16 cellular contexts compared by ENCODE assay signal in genomic region chr4:149344436-149344835, GRCh38.
DNase-seq lines count a peak whose midpoint lies in the region; ATAC-seq and TF ChIP-seq lines count a peak whose summit lies in the region.
"Had no signal": no experiment of that assay in that cellular context is flagged by ENCODE, and none has a peak within 500 bp of the region (broad histone marks: within the 10 kb centered on the region; RNA-seq: fewer than 3 reads in every experiment).

No MANE protein-coding gene starts in this region.

- CTCF ChIA-PET in CD8-positive, alpha-beta T cell (lab: Charles Lee): no interaction called here

- no peak overlapping the region for H3K27ac ChIP-seq in CD8-positive, alpha-beta T cell (ENCODE audit: low read depth, low read length)
- H3K27ac ChIP-seq: A549 had no signal

- no peak for TF ChIP-seq CTCF in astrocyte of the cerebellum (IDR thresholded peaks at IDR 0.05; ENCODE audit: low read depth, low read length, missing control alignments)
- no peak for TF ChIP-seq CTCF in foreskin fibroblast (IDR thresholded peaks at IDR 0.05; ENCODE audit: low read depth, low read length)
- TF ChIP-seq CTCF in nephron progenitor cell (IDR thresholded peaks at IDR 0.05): no peak
- no peak for TF ChIP-seq CTCF in CD8-positive, alpha-beta T cell (IDR thresholded peaks at IDR 0.05)

- no peak for ATAC-seq in HG02588 (IDR thresholded peaks at IDR 0.05; ENCODE audit: unreplicated experiment)
- ATAC-seq in CD8-positive, alpha-beta T cell: no peak
- ATAC-seq: A549 had no signal

- H3K27me3 Mint-ChIP-seq in nephron progenitor cell (ENCODE audit: low read depth, poor library complexity): peaks cover 8% of the 10 kb centered on the region
- no peaks in the 10 kb centered on the region for H3K27me3 Mint-ChIP-seq in CD8-positive, alpha-beta T cell (ENCODE audit: low read depth)
- H3K27me3 Mint-ChIP-seq: memory B cell had no signal

- no peak overlapping the region for H3K4me3 Mint-ChIP-seq in nephron progenitor cell
- H3K4me3 Mint-ChIP-seq in CD8-positive, alpha-beta T cell: no peak overlapping the region
- H3K4me3 Mint-ChIP-seq: activated naive CD4-positive, alpha-beta T cell treated with anti-CD3 and anti-CD28 coated beads for 36 hours; memory B cell had no signal

- intact Hi-C loops in CD8-positive, alpha-beta T cell (cut with DNase I, micrococcal nuclease): no loop called here

- no peaks in the 10 kb centered on the region for H3K36me3 Mint-ChIP-seq in nephron progenitor cell (ENCODE audit: low read depth)
- no peaks in the 10 kb centered on the region for H3K36me3 Mint-ChIP-seq in CD8-positive, alpha-beta T cell
- H3K36me3 Mint-ChIP-seq: memory B cell had no signal

- POLR2A ChIA-PET in CD8-positive, alpha-beta T cell (lab: Charles Lee): no interaction called here

- H3K9me3 ChIP-seq in CD8-positive, alpha-beta T cell (ENCODE audit: low read length): no peaks in the 10 kb centered on the region
- H3K9me3 ChIP-seq: A549 had no signal

- H3K36me3 ChIP-seq in CD8-positive, alpha-beta T cell (ENCODE audit: insufficient read depth, low read length): no peaks in the 10 kb centered on the region

- in situ Hi-C loops in astrocyte of the cerebellum (cut with HindIII; ENCODE audit: low sequenced_read_pairs): no loop called here

- H3K4me3 ChIP-seq in astrocyte of the cerebellum (ENCODE audit: low read depth, low read length): no peak overlapping the region
- no peak overlapping the region for H3K4me3 ChIP-seq in foreskin fibroblast (ENCODE audit: low read depth in 1 of 2, low read length in 2 of 2)
- H3K4me3 ChIP-seq in CD8-positive, alpha-beta T cell (ENCODE audit: low read depth, low read length): no peak overlapping the region
- H3K4me3 ChIP-seq: A549 had no signal

- DNase-seq in A172 (ENCODE audit: low spot score) (peak; percentile 33), HCEC 1CT (peak; percentile 56), astrocyte of the cerebellum (ENCODE audit: low read depth) (peak; percentile 13), foreskin fibroblast (peak; percentile 1 to 40), mucosa of gallbladder (ENCODE audit: low spot score) (no peak), nephron progenitor cell (no peak)
- no peak for DNase-seq in CD8-positive, alpha-beta T cell
- DNase-seq: activated naive CD4-positive, alpha-beta T cell treated with anti-CD3 and anti-CD28 coated beads for 36 hours; erythroblast; NCI-H1694 treated with DMSO at 0.1 percent for 48 hours; NCI-H524 treated with DMSO at 0.1 percent for 48 hours; occipital lobe; stimulated activated naive CD4-positive, alpha-beta T cell treated with Interleukin-2 at 50 U/mL for 16 hours had no signal

- H3K9me3 Mint-ChIP-seq in nephron progenitor cell: peaks cover 6% of the 10 kb centered on the region
- peaks cover 4% of the 10 kb centered on the region for H3K9me3 Mint-ChIP-seq in CD8-positive, alpha-beta T cell

- no peak overlapping the region for H3K27ac Mint-ChIP-seq in nephron progenitor cell
- H3K27ac Mint-ChIP-seq in CD8-positive, alpha-beta T cell: no peak overlapping the region
- H3K27ac Mint-ChIP-seq: activated naive CD4-positive, alpha-beta T cell treated with anti-CD3 and anti-CD28 coated beads for 36 hours; memory B cell had no signal

- H3K4me1 Mint-ChIP-seq in nephron progenitor cell: no peaks in the 10 kb centered on the region
- no peaks in the 10 kb centered on the region for H3K4me1 Mint-ChIP-seq in CD8-positive, alpha-beta T cell (ENCODE audit: low read depth)
- H3K4me1 Mint-ChIP-seq: memory B cell had no signal

- H3K27me3 ChIP-seq in CD8-positive, alpha-beta T cell (ENCODE audit: insufficient read depth, low read length): no peaks in the 10 kb centered on the region

- H3K4me1 ChIP-seq in CD8-positive, alpha-beta T cell (ENCODE audit: insufficient read depth, low read length): no peaks in the 10 kb centered on the region
- H3K4me1 ChIP-seq: A549 had no signal

Comparison
In these comparisons a context has a peak if more than half of its experiments do, and no peak if none do; other contexts are left out.
1. DNase-seq: peak in A172 (single experiment), HCEC 1CT (single experiment), astrocyte of the cerebellum (single experiment) and foreskin fibroblast (2 of 2); none in mucosa of gallbladder (single experiment), nephron progenitor cell (single experiment) and CD8-positive, alpha-beta T cell (0 of 7).